ENCODE assay signal across 27 cellular contexts in genomic region chr20:60427516-60427915, GRCh38.
"Had no signal": no experiment of that assay in that cellular context is flagged by ENCODE, and none has a peak within 500 bp of the region (broad histone marks: within the 10 kb centered on the region; RNA-seq: fewer than 3 reads in every experiment).

No MANE protein-coding gene starts in this region.

- H3K4me1 ChIP-seq: stomach, suprapubic skin, testis, tibial artery, tibial nerve, transverse colon, upper lobe of left lung, uterus had no signal

- H3K36me3 Mint-ChIP-seq: stimulated activated effector memory CD8-positive, alpha-beta T cell treated with anti-CD3 and anti-CD28 coated beads, Interleukin-12 subunit alpha, Interleukin-12 subunit beta, amount 100 ng/mL, for 72 hours; stimulated activated memory B cell treated with anti-CD40 and anti-IgM and Interleukin-4, amounts not matched to agents 10 μg/mL and 1 μg/mL and 100 μg/mL, for 72 hours; stimulated activated naive B cell treated with anti-CD40 and anti-IgM and Interleukin-4, amounts not matched to agents 10 μg/mL and 1 μg/mL and 100 μg/mL, for 72 hours; type B pancreatic cell had no signal

- DNase-seq: stimulated activated CD4-positive, alpha-beta T cell treated with anti-CD3 and anti-CD28 coated beads, Interleukin-2, amount 100 ng/mL, for 24 hours; stimulated activated CD4-positive, alpha-beta T cell treated with anti-CD3 and anti-CD28 coated beads, Interleukin-2, amount 100 ng/mL, for 48 hours; stimulated activated CD4-positive, alpha-beta T cell treated with anti-CD3 and anti-CD28 coated beads, Interleukin-4, amount 100 ng/mL, for 1 hour; stimulated activated CD4-positive, alpha-beta T cell treated with anti-CD3 and anti-CD28 coated beads, Interleukin-4, amount 100 ng/mL, for 24 hours; stimulated activated CD4-positive, alpha-beta T cell treated with anti-CD3 and anti-CD28 coated beads, Interleukin-4, amount 100 ng/mL, for 4 hours; stimulated activated CD8-positive, alpha-beta memory T cell treated with anti-CD3 and anti-CD28 coated beads, Interleukin-4, amount 100 ng/mL, for 48 hours; stimulated activated naive B cell treated with anti-CD40 and anti-IgM and Interleukin-4, amounts not matched to agents 10 μg/mL and 1 μg/mL and 100 μg/mL, for 72 hours; stimulated activated naive CD4-positive, alpha-beta T cell; stimulated activated naive CD4-positive, alpha-beta T cell treated with Interleukin-2 at 50 U/mL for 16 hours; stimulated activated naive CD8-positive, alpha-beta T cell treated with anti-CD3 and anti-CD28 coated beads, Interleukin-15, amount 100 ng/mL, for 72 hours; stimulated activated naive CD8-positive, alpha-beta T cell treated with anti-CD3 and anti-CD28 coated beads, Interleukin-15, Interleukin-2, amounts not matched to agents 100 U/mL and 50 U/mL, for 24 hours; stomach; substantia nigra; testis; thyroid gland; tibial artery; transverse colon; trophoblast cell; uterus had no signal

- H3K27ac Mint-ChIP-seq: stimulated activated effector memory CD8-positive, alpha-beta T cell treated with anti-CD3 and anti-CD28 coated beads, Interleukin-12 subunit alpha, Interleukin-12 subunit beta, amount 100 ng/mL, for 72 hours; stimulated activated memory B cell treated with anti-CD40 and anti-IgM and Interleukin-4, amounts not matched to agents 10 μg/mL and 1 μg/mL and 100 μg/mL, for 72 hours; stimulated activated naive B cell treated with anti-CD40 and anti-IgM and Interleukin-4, amounts not matched to agents 10 μg/mL and 1 μg/mL and 100 μg/mL, for 72 hours; stimulated activated naive CD8-positive, alpha-beta T cell treated with anti-CD3 and anti-CD28 coated beads, Interleukin-15, Interleukin-2, amounts not matched to agents 100 ng/mL and 50 ng/mL, for 24 hours; type B pancreatic cell had no signal

- H3K9me3 ChIP-seq: stomach, suprapubic skin, testis, thoracic aorta, thyroid gland, tibial artery, tibial nerve, transverse colon, upper lobe of left lung, uterus had no signal

- ATAC-seq: stimulated activated effector memory CD8-positive, alpha-beta T cell treated with anti-CD3 and anti-CD28 coated beads, Interleukin-12 subunit alpha, Interleukin-12 subunit beta, amount 100 ng/mL, for 72 hours; stimulated activated memory B cell treated with anti-CD40 and anti-IgM and Interleukin-4, amounts not matched to agents 10 μg/mL and 1 μg/mL and 100 μg/mL, for 72 hours; stimulated activated naive B cell treated with anti-CD40 and anti-IgM and Interleukin-4, amounts not matched to agents 10 μg/mL and 1 μg/mL and 100 μg/mL, for 72 hours; stimulated activated naive CD8-positive, alpha-beta T cell treated with anti-CD3 and anti-CD28 coated beads, Interleukin-15, amount 100 ng/mL, for 72 hours; stimulated activated naive CD8-positive, alpha-beta T cell treated with anti-CD3 and anti-CD28 coated beads, Interleukin-15, Interleukin-2, amounts not matched to agents 100 U/mL and 50 U/mL, for 24 hours had no signal

- H3K27ac ChIP-seq: stomach, suprapubic skin, testis, thoracic aorta, thyroid gland, tibial artery, tibial nerve, transverse colon, upper lobe of left lung, uterus had no signal

- H3K4me1 Mint-ChIP-seq: stimulated activated effector memory CD8-positive, alpha-beta T cell treated with anti-CD3 and anti-CD28 coated beads, Interleukin-12 subunit alpha, Interleukin-12 subunit beta, amount 100 ng/mL, for 72 hours; stimulated activated memory B cell treated with anti-CD40 and anti-IgM and Interleukin-4, amounts not matched to agents 10 μg/mL and 1 μg/mL and 100 μg/mL, for 72 hours; stimulated activated naive B cell treated with anti-CD40 and anti-IgM and Interleukin-4, amounts not matched to agents 10 μg/mL and 1 μg/mL and 100 μg/mL, for 72 hours; stimulated activated naive CD8-positive, alpha-beta T cell treated with anti-CD3 and anti-CD28 coated beads, Interleukin-15, amount 100 ng/mL, for 72 hours had no signal

- H3K4me3 ChIP-seq: stomach, suprapubic skin, testis, thoracic aorta, thyroid gland, tibial artery, tibial nerve, transverse colon, upper lobe of left lung, uterus had no signal

- H3K27me3 ChIP-seq: stomach, suprapubic skin, testis, thyroid gland, tibial artery, tibial nerve, transverse colon, upper lobe of left lung, uterus had no signal

- H3K9me3 Mint-ChIP-seq: stimulated activated effector memory CD8-positive, alpha-beta T cell treated with anti-CD3 and anti-CD28 coated beads, Interleukin-12 subunit alpha, Interleukin-12 subunit beta, amount 100 ng/mL, for 72 hours; stimulated activated naive CD8-positive, alpha-beta T cell treated with anti-CD3 and anti-CD28 coated beads, Interleukin-15, amount 100 ng/mL, for 72 hours; stimulated activated naive CD8-positive, alpha-beta T cell treated with anti-CD3 and anti-CD28 coated beads, Interleukin-15, Interleukin-2, amounts not matched to agents 100 ng/mL and 50 ng/mL, for 24 hours; type B pancreatic cell had no signal

- H3K4me3 Mint-ChIP-seq: stimulated activated effector memory CD8-positive, alpha-beta T cell treated with anti-CD3 and anti-CD28 coated beads, Interleukin-12 subunit alpha, Interleukin-12 subunit beta, amount 100 ng/mL, for 72 hours; stimulated activated memory B cell treated with anti-CD40 and anti-IgM and Interleukin-4, amounts not matched to agents 10 μg/mL and 1 μg/mL and 100 μg/mL, for 72 hours; stimulated activated naive B cell treated with anti-CD40 and anti-IgM and Interleukin-4, amounts not matched to agents 10 μg/mL and 1 μg/mL and 100 μg/mL, for 72 hours; stimulated activated naive CD8-positive, alpha-beta T cell treated with anti-CD3 and anti-CD28 coated beads, Interleukin-15, amount 100 ng/mL, for 72 hours; stimulated activated naive CD8-positive, alpha-beta T cell treated with anti-CD3 and anti-CD28 coated beads, Interleukin-15, Interleukin-2, amounts not matched to agents 100 ng/mL and 50 ng/mL, for 24 hours; type B pancreatic cell had no signal

- H3K36me3 ChIP-seq: stomach, suprapubic skin, thoracic aorta, thyroid gland, tibial artery, tibial nerve, transverse colon, upper lobe of left lung, uterus had no signal
